In genomic region chr9:89786650-89787049, GRCh38 we compare ENCODE assay signal across 13 cellular contexts.
A peak's percentile ranks its signal among the peaks of the same experiment; 100 is the strongest.
DNase-seq lines count a peak whose midpoint lies in the region; ATAC-seq and TF ChIP-seq lines count a peak whose summit lies in the region.
"Had no signal": no experiment of that assay in that cellular context is flagged by ENCODE, and none has a peak within 500 bp of the region (broad histone marks: within the 10 kb centered on the region; RNA-seq: fewer than 3 reads in every experiment).

No MANE protein-coding gene starts in this region.

- no peak overlapping the region for H3K27ac Mint-ChIP-seq in GM23338
- H3K27ac Mint-ChIP-seq: activated CD4-positive, alpha-beta memory T cell treated with anti-CD3 and anti-CD28 coated beads for 36 hours; T-helper 2 cell treated with Interferon-gamma antibody and Interleukin-4, amounts not matched to agents 5 μg/mL and 100 μg/mL, for 36 hours had no signal

- no peak overlapping the region for H3K4me2 ChIP-seq in GM23338

- 0 out of 2 replicates have a peak overlapping the region, but pooled peaks have one; percentile 10 for H2AFZ ChIP-seq in GM23338

- intact Hi-C loops in colonic mucosa (cut with DNase I), result no loop called here

- H3K27me3 ChIP-seq in GM23338 (ENCODE audit: insufficient read depth) (no peaks in the 10 kb centered on the region), colonic mucosa (no peaks in the 10 kb centered on the region)

- TF ChIP-seq CTCF in GM23338 (conservative IDR thresholded peaks at IDR 0.05; ENCODE audit: low read depth in 2 of 2), result no peak
- TF ChIP-seq CTCF in colonic mucosa (IDR thresholded peaks at IDR 0.05), result no peak

- H3K27me3 Mint-ChIP-seq in GM23338 (ENCODE audit: insufficient read depth, low read depth, poor library complexity), result peaks cover 3% of the 10 kb centered on the region
- H3K27me3 Mint-ChIP-seq: activated CD4-positive, alpha-beta memory T cell treated with anti-CD3 and anti-CD28 coated beads for 36 hours had no signal

- no peak overlapping the region for H3K4me3 Mint-ChIP-seq in GM23338
- H3K4me3 Mint-ChIP-seq: activated CD4-positive, alpha-beta memory T cell treated with anti-CD3 and anti-CD28 coated beads for 36 hours; T-helper 2 cell treated with Interferon-gamma antibody and Interleukin-4, amounts not matched to agents 5 μg/mL and 100 μg/mL, for 36 hours had no signal

- H4K20me1 ChIP-seq in GM23338 (replicated peaks; ENCODE audit: insufficient read depth), result no peaks in the 10 kb centered on the region

- peaks cover 2% of the 10 kb centered on the region; the same call in 1 of the 3 replicates for H3K4me1 Mint-ChIP-seq in GM23338

- H3K4me3 ChIP-seq in GM23338 (no peak overlapping the region), colonic mucosa (no peak overlapping the region)

- H3K36me3 Mint-ChIP-seq in GM23338 (ENCODE audit: low read depth), result no peaks in the 10 kb centered on the region
- H3K36me3 Mint-ChIP-seq: activated CD4-positive, alpha-beta memory T cell treated with anti-CD3 and anti-CD28 coated beads for 36 hours had no signal

- no peaks in the 10 kb centered on the region for H3K9me2 ChIP-seq in GM23338 (ENCODE audit: insufficient read depth)

- no peaks in the 10 kb centered on the region for H3K9me3 ChIP-seq in colonic mucosa

- no peaks in the 10 kb centered on the region; the same call in 2 of the 3 replicates for H3K9me3 Mint-ChIP-seq in GM23338
- H3K9me3 Mint-ChIP-seq: activated CD4-positive, alpha-beta memory T cell treated with anti-CD3 and anti-CD28 coated beads for 36 hours; T-helper 2 cell treated with Interferon-gamma antibody and Interleukin-4, amounts not matched to agents 5 μg/mL and 100 μg/mL, for 36 hours had no signal

- no peaks in the 10 kb centered on the region for H3K36me3 ChIP-seq in GM23338 (ENCODE audit: insufficient read depth)
- H3K36me3 ChIP-seq in colonic mucosa, result no peaks in the 10 kb centered on the region

- H3K79me2 ChIP-seq in GM23338 (replicated peaks; ENCODE audit: insufficient read depth), result no peaks in the 10 kb centered on the region

- H3K4me1 ChIP-seq in GM23338 (ENCODE audit: insufficient read depth) (no peaks in the 10 kb centered on the region), colonic mucosa (no peaks in the 10 kb centered on the region)

- no peak overlapping the region for H3K9ac ChIP-seq in colonic mucosa (ENCODE audit: low read depth in 2 of 2, low read length in 2 of 2)

- DNase-seq in Ammon's horn (ENCODE audit: low spot score), result peak; percentile 62
- no peak for DNase-seq in GM23338 (ENCODE audit: low spot score)
- DNase-seq in colonic mucosa, result peak; percentile 62
- DNase-seq in medulla oblongata (ENCODE audit: extremely low spot score), result peak; percentile 86
- no peak for DNase-seq in NCI-H187 treated with DMSO at 0.1 percent for 48 hours (lab: John Stamatoyannopoulos, UW)
- no peak for DNase-seq in GM03348 (ENCODE audit: low spot score)
- no peak for DNase-seq in COLO829 (ENCODE audit: low spot score)
- DNase-seq: activated CD4-positive, alpha-beta memory T cell treated with anti-CD3 and anti-CD28 coated beads for 36 hours; foreskin fibroblast; NCI-H446 treated with DMSO at 0.1 percent for 48 hours; stimulated activated naive CD4-positive, alpha-beta T cell had no signal

- ATAC-seq in GM23338 (no peak), HG03108 (IDR thresholded peaks at IDR 0.05; ENCODE audit: unreplicated experiment) (no peak)

- no peaks in the 10 kb centered on the region for H3F3A ChIP-seq in GM23338 (replicated peaks; ENCODE audit: low read depth)

- H3K27ac ChIP-seq in GM23338 (ENCODE audit: low read depth), result no peak overlapping the region
- no peak overlapping the region for H3K27ac ChIP-seq in colonic mucosa

TF ChIP-seq in GM23338, 12 proteins besides CTCF, POLR2A, EP300 and RAD21 (continues in another document):
- TF ChIP-seq JUNB (IDR thresholded peaks at IDR 0.05; ENCODE audit: unreplicated experiment) (no peak), ZNF114 (CRISPR knock-in tag; IDR thresholded peaks at IDR 0.05) (no peak), ETS1 (IDR thresholded peaks at IDR 0.05) (no peak), EZH2 (IDR thresholded peaks at IDR 0.05; ENCODE audit: low read depth, unreplicated experiment) (no peak), EZH2phosphoT487 (IDR thresholded peaks at IDR 0.05; ENCODE audit: unreplicated experiment) (no peak), ZNF331 (CRISPR knock-in tag; IDR thresholded peaks at IDR 0.05; ENCODE audit: low read depth) (no peak), REST (IDR thresholded peaks at IDR 0.05; ENCODE audit: unreplicated experiment) (no peak)

Comparison
In these comparisons a context has a peak if more than half of its experiments do, and no peak if none do; other contexts are left out.
1. DNase-seq: peak in Ammon's horn (single experiment), colonic mucosa (single experiment) and medulla oblongata (single experiment); none in GM23338 (single experiment), NCI-H187 treated with DMSO at 0.1 percent for 48 hours (single experiment), GM03348 (single experiment) and COLO829 (single experiment).